In genomic region chr6:3421145-3421544, GRCh38 we compare ENCODE assay signal across 2 cellular contexts.
TF ChIP-seq lines count a peak whose summit lies in the region.

No MANE protein-coding gene starts in this region.

TF ChIP-seq in GM23338, 12 proteins besides CTCF, POLR2A, EP300 and RAD21:
- TF ChIP-seq ZNF462 (CRISPR knock-in tag; IDR thresholded peaks at IDR 0.05): no peak
- no peak for TF ChIP-seq NANOG (IDR thresholded peaks at IDR 0.05; ENCODE audit: borderline replicate concordance)
- TF ChIP-seq ZNF331 (CRISPR knock-in tag; IDR thresholded peaks at IDR 0.05; ENCODE audit: low read depth): no peak
- no peak for TF ChIP-seq ZNF114 (CRISPR knock-in tag; IDR thresholded peaks at IDR 0.05)
TF ChIP-seq in GM23338: peak in this region for 0.

TF ChIP-seq in WTC11, 78 proteins besides CTCF, POLR2A, EP300 and RAD21 (continued from another document):
- TF ChIP-seq PREB (CRISPR knock-in tag; IDR thresholded peaks at IDR 0.05; ENCODE audit: borderline replicate concordance): no peak
- no peak for TF ChIP-seq JUN (CRISPR knock-in tag; IDR thresholded peaks at IDR 0.05)
- TF ChIP-seq ZNF121 (CRISPR knock-in tag; IDR thresholded peaks at IDR 0.05): no peak
- no peak for TF ChIP-seq FOXP1 (CRISPR knock-in tag; IDR thresholded peaks at IDR 0.05; ENCODE audit: borderline replicate concordance)
